29 cellular contexts compared by ENCODE assay signal in the genomic region with DNA sequence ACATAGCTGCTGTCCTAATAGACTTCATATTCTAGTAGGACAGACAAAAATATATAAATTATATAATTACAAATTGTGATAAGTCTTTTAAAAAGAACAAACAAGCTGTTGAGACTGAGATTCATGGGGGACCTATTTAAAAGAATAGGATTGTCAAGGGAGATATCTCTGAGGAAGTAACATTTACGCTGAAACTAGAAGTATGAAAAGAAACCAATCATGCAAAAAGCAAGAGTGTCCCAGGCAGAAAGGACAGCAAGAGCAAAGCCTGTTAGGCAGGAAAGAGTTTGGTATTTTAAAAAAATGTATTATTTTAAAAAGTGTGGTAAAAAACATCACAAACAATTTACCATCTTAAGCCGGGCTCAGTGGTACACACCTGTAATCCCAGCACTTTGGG. TPM values are rescaled to one million over a fixed set of nuclear protein-coding genes. Genes with fewer than 3 reads are reported as not detected.
A peak's percentile ranks its signal among the peaks of the same experiment; 100 is the strongest.
DNase-seq lines count a peak whose midpoint lies in the region; ATAC-seq, FAIRE-seq and TF ChIP-seq lines count a peak whose summit lies in the region.
"Had no signal": no experiment of that assay in that cellular context is flagged by ENCODE, and none has a peak within 500 bp of the region (broad histone marks: within the 10 kb centered on the region; RNA-seq: fewer than 3 reads in every experiment).

No MANE protein-coding gene starts in this region.

- H3K9ac ChIP-seq in OCI-LY3 (ENCODE audit: low read length): no peak overlapping the region
- H3K9ac ChIP-seq: GM23248 had no signal

- H3K4me3 Mint-ChIP-seq in stimulated activated memory B cell treated with anti-CD40 and anti-IgM and Interleukin-4, amounts not matched to agents 10 μg/mL and 1 μg/mL and 100 μg/mL, for 72 hours: no peak overlapping the region
- H3K4me3 Mint-ChIP-seq: CD8-positive, alpha-beta T cell; H9; IgD-negative memory B cell had no signal

- no peak for TF ChIP-seq POLR2A in GM12891 (IDR thresholded peaks at IDR 0.05; ENCODE audit: low read depth, low read length)

- H3K9me3 Mint-ChIP-seq in stimulated activated memory B cell treated with anti-CD40 and anti-IgM and Interleukin-4, amounts not matched to agents 10 μg/mL and 1 μg/mL and 100 μg/mL, for 72 hours: no peaks in the 10 kb centered on the region
- H3K9me3 Mint-ChIP-seq: CD8-positive, alpha-beta T cell; H9; IgD-negative memory B cell had no signal

- no peak overlapping the region; the same call in 1 of the 2 replicates for H3K27ac ChIP-seq in OCI-LY3 (ENCODE audit: low read length)
- H3K27ac ChIP-seq: GM23248, HL-60, SK-N-MC had no signal

- peak overlapping the region; percentile 10; the same call in 1 of the 2 replicates for H2AFZ ChIP-seq in OCI-LY3 (ENCODE audit: low read depth, low read length)
- H2AFZ ChIP-seq: GM23248 had no signal

- no peaks in the 10 kb centered on the region for H3K27me3 Mint-ChIP-seq in stimulated activated memory B cell treated with anti-CD40 and anti-IgM and Interleukin-4, amounts not matched to agents 10 μg/mL and 1 μg/mL and 100 μg/mL, for 72 hours

- ATAC-seq in GM18858 (IDR thresholded peaks at IDR 0.05; ENCODE audit: unreplicated experiment) (peak; percentile 51), HG02852 (IDR thresholded peaks at IDR 0.05; ENCODE audit: unreplicated experiment) (peak; percentile 56), GM18502 (IDR thresholded peaks at IDR 0.05; ENCODE audit: poor library complexity, unreplicated experiment) (no peak)
- peak; percentile 48 for ATAC-seq in stimulated activated memory B cell treated with anti-CD40 and anti-IgM and Interleukin-4, amounts not matched to agents 10 μg/mL and 1 μg/mL and 100 μg/mL, for 72 hours
- ATAC-seq: CD8-positive, alpha-beta T cell had no signal

- H3K4me1 ChIP-seq in OCI-LY3 (ENCODE audit: low read length): peaks cover 18% of the 10 kb centered on the region
- H3K4me1 ChIP-seq: Caco-2 had no signal

- H3K27me3 ChIP-seq in OCI-LY3 (ENCODE audit: low read depth, low read length): no peaks in the 10 kb centered on the region

- no peaks in the 10 kb centered on the region for H3K9me3 ChIP-seq in OCI-LY3 (ENCODE audit: insufficient read depth, low read length)
- H3K9me3 ChIP-seq: Caco-2 had no signal

- H3K4me3 ChIP-seq in OCI-LY3 (ENCODE audit: low read length): no peak overlapping the region
- H3K4me3 ChIP-seq: GM23248, SK-N-MC had no signal

- no peaks in the 10 kb centered on the region for H3K36me3 Mint-ChIP-seq in stimulated activated memory B cell treated with anti-CD40 and anti-IgM and Interleukin-4, amounts not matched to agents 10 μg/mL and 1 μg/mL and 100 μg/mL, for 72 hours
- H3K36me3 Mint-ChIP-seq: CD8-positive, alpha-beta T cell; IgD-negative memory B cell had no signal

- no peak overlapping the region for H3K27ac Mint-ChIP-seq in stimulated activated memory B cell treated with anti-CD40 and anti-IgM and Interleukin-4, amounts not matched to agents 10 μg/mL and 1 μg/mL and 100 μg/mL, for 72 hours
- H3K27ac Mint-ChIP-seq: CD8-positive, alpha-beta T cell; H9; IgD-negative memory B cell had no signal

- no peaks in the 10 kb centered on the region for H3K36me3 ChIP-seq in OCI-LY3 (replicated peaks; ENCODE audit: low read depth, low read length)

- H4K20me1 ChIP-seq in OCI-LY3 (ENCODE audit: insufficient read depth, low read length): no peaks in the 10 kb centered on the region

- no peak for FAIRE-seq in GM12891 (lab: Jason Lieb, UNC)
- FAIRE-seq: A204.1, G401.6, GM18507, RCC 7860 had no signal

- H3K4me1 Mint-ChIP-seq in stimulated activated memory B cell treated with anti-CD40 and anti-IgM and Interleukin-4, amounts not matched to agents 10 μg/mL and 1 μg/mL and 100 μg/mL, for 72 hours: peaks cover 12% of the 10 kb centered on the region

- no peak for TF ChIP-seq CTCF in OCI-LY3 (IDR thresholded peaks at IDR 0.05; ENCODE audit: low read depth, low read length)

- DNase-seq in amniotic stem cell (lab: John Stamatoyannopoulos, UW) (no peak), CD1c-positive myeloid dendritic cell (ENCODE audit: extremely low spot score) (no peak), GM12891 (ENCODE audit: insufficient read length, low spot score) (no peak)
- DNase-seq: AML-193; C1 segment of cervical spinal cord; Caco-2; CD8-positive, alpha-beta T cell; GM23248; H9; NCI-H1048; NCI-H1417; NCI-H1694; NCI-H2029 treated with DMSO at 0.1 percent for 48 hours; NCI-H226; NCI-H510A; NCI-H69; SIG-M5 had no signal

- peak overlapping the region; percentile 47 for H3K4me2 ChIP-seq in OCI-LY3 (ENCODE audit: low read length)

- no peaks in the 10 kb centered on the region for H3K79me2 ChIP-seq in OCI-LY3 (ENCODE audit: low read length)

TF ChIP-seq in GM12891, 5 proteins besides CTCF, POLR2A, EP300 and RAD21:
- TF ChIP-seq TAF1 (IDR thresholded peaks at IDR 0.05; ENCODE audit: low read depth, low read length): no peak
- no peak for TF ChIP-seq PAX5 (IDR thresholded peaks at IDR 0.05; ENCODE audit: insufficient read depth, low read length, severe bottlenecking)
- TF ChIP-seq SPI1 (IDR thresholded peaks at IDR 0.05; ENCODE audit: low read depth, low read length): no peak
- TF ChIP-seq POLR2AphosphoS5 (IDR thresholded peaks at IDR 0.05; ENCODE audit: low read depth, low read length): no peak
- TF ChIP-seq POU2F2 (IDR thresholded peaks at IDR 0.05; ENCODE audit: low read depth, low read length): no peak
TF ChIP-seq in GM12891: peak in this region for 0.

RNA-seq across cellular contexts. Expression of a gene that starts 9.1 kb away (rescaled TPM):
- 23.3 TPM for polyA plus RNA-seq in GM12891 (2012; ENCODE audit: low read depth, missing spikeins)

RNA-seq across cellular contexts. Expression of a gene that starts 30.4 kb away (rescaled TPM):
- 2.7 TPM for polyA plus RNA-seq in GM12891 (2012; ENCODE audit: low read depth, missing spikeins)
